10 cellular contexts compared by ENCODE assay signal in genomic region chr10:90947025-90947960, GRCh38. TPM values are rescaled to one million over a fixed set of nuclear protein-coding genes. Genes with fewer than 3 reads are reported as not detected.
A peak's percentile ranks its signal among the peaks of the same experiment; 100 is the strongest.
DNase-seq lines count a peak whose midpoint lies in the region; ATAC-seq and TF ChIP-seq lines count a peak whose summit lies in the region.
"Had no signal": no experiment of that assay in that cellular context is flagged by ENCODE, and none has a peak within 500 bp of the region (broad histone marks: within the 10 kb centered on the region; RNA-seq: fewer than 3 reads in every experiment).

No MANE protein-coding gene starts in this region.

- no peak overlapping the region for H2AFZ ChIP-seq in hepatocyte

- H3K36me3 ChIP-seq in hepatocyte (replicated peaks; ENCODE audit: insufficient read depth, low read depth): no peaks in the 10 kb centered on the region

- TF ChIP-seq POLR2A in GM18505 (IDR thresholded peaks at IDR 0.05; ENCODE audit: borderline replicate concordance, extremely low read depth, insufficient read depth, insufficient read length) (no peak), NB4 (IDR thresholded peaks at IDR 0.05; ENCODE audit: extremely low read depth, insufficient read length) (no peak)

- H3K9me2 ChIP-seq in hepatocyte (replicated peaks; ENCODE audit: insufficient read depth): no peaks in the 10 kb centered on the region

- no peaks in the 10 kb centered on the region for H3K27me3 ChIP-seq in hepatocyte

- H3K9me3 ChIP-seq in hepatocyte (ENCODE audit: low read depth): no peaks in the 10 kb centered on the region

- TF ChIP-seq CTCF in NB4 (IDR thresholded peaks at IDR 0.05; ENCODE audit: low read depth, low read length): no peak
- no peak for TF ChIP-seq CTCF in hepatocyte (IDR thresholded peaks at IDR 0.05; ENCODE audit: poor library complexity)

- DNase-seq in NB4 (ENCODE audit: low read depth): peak; percentile 12
- peak; percentile 28 for DNase-seq in myocyte (ENCODE audit: low read depth)
- no peak for DNase-seq in hepatocyte (ENCODE audit: low spot score)
- DNase-seq in NK-92 (lab: John Stamatoyannopoulos, UW; ENCODE audit: unreplicated experiment): no peak
- DNase-seq in NCI-H2171 (lab: John Stamatoyannopoulos, UW): no peak
- DNase-seq: activated B cell treated with CpG ODN at 0.5 μM for 24 hours had no signal

- H3K4me1 ChIP-seq in hepatocyte (ENCODE audit: insufficient read depth): no peaks in the 10 kb centered on the region

- no peak overlapping the region for H3K27ac ChIP-seq in hepatocyte
- H3K27ac ChIP-seq: HL-60 had no signal

- ATAC-seq in GM18505 (IDR thresholded peaks at IDR 0.05; ENCODE audit: unreplicated experiment) (peak; percentile 79), GM21825 (IDR thresholded peaks at IDR 0.05; ENCODE audit: unreplicated experiment) (peak; percentile 75), esophagus mucosa (no peak)

- WGBS in hepatocyte (ENCODE audit: low lambda C conversion rate, missing lambda C conversion rate): 79% methylated on average over 5 of the region's 5 CpGs

- H3K4me3 ChIP-seq in NB4 (ENCODE audit: low read depth, low read length) (no peak overlapping the region), hepatocyte (no peak overlapping the region)

- H3K4me2 ChIP-seq in hepatocyte: no peak overlapping the region

- H4K20me1 ChIP-seq in hepatocyte (ENCODE audit: insufficient read depth, poor library complexity, severe bottlenecking): no peaks in the 10 kb centered on the region

- no peaks in the 10 kb centered on the region for H3K79me2 ChIP-seq in hepatocyte

RNA-seq across cellular contexts. Expression of gene ANKRD1, which starts 26.4 kb away (rescaled TPM):
- total RNA-seq in myocyte (970 and 2,203 TPM in 2 replicates), hepatocyte (99.9 and 105 TPM in 2 replicates), esophagus mucosa (0.24 TPM)
- 1,024 TPM for polyA plus RNA-seq in myocyte (2012)
- polyA plus RNA-seq in hepatocyte: 43.4 and 49.5 TPM in 2 replicates
- total RNA-seq: activated B cell treated with CpG ODN at 0.5 μM for 24 hours had no signal

Comparison
In these comparisons a context has a peak if more than half of its experiments do, and no peak if none do; other contexts are left out.
1. DNase-seq: peak in NB4 (single experiment) and myocyte (single experiment); none in hepatocyte (single experiment), NK-92 (single experiment) and NCI-H2171 (single experiment).
2. RNA of gene ANKRD1, which starts 26.4 kb away (total RNA-seq): 970 to 2,203 TPM in myocyte and 99.9 to 105 TPM in hepatocyte; 0.24 TPM in esophagus mucosa (single experiment); every median in the first group is over 10 times any median in the second.